23 cellular contexts compared by ENCODE assay signal in the genomic region with DNA sequence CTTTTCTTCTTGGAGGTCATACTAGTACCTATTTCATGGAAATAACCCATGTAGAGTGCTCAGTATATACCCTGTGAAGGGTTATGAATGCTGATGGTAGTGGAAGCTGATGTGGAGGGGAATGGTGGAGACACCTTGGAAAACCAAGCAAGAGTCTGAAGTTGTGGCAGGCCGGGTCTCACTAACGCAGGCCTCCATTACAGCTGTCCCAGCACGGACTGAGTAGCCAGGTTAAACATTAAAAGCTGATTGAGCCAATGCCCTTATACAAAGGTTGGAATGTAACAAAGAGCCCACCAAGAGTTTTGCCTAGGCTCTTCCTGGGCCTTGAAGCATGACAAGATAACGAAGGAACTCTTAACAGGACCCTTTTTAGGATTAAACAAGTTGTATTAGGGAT. TPM values are rescaled to one million over a fixed set of nuclear protein-coding genes. Genes with fewer than 3 reads are reported as not detected.
A peak's percentile ranks its signal among the peaks of the same experiment; 100 is the strongest.
DNase-seq lines count a peak whose midpoint lies in the region; ATAC-seq and TF ChIP-seq lines count a peak whose summit lies in the region.
"Had no signal": no experiment of that assay in that cellular context is flagged by ENCODE, and none has a peak within 500 bp of the region (broad histone marks: within the 10 kb centered on the region; RNA-seq: fewer than 3 reads in every experiment).

No MANE protein-coding gene starts in this region.

- intact Hi-C loops in Right ventricle myocardium superior (cut with DNase I) = no loop called here
- intact Hi-C loops in ascending aorta (cut with DNase I) = no loop called here

- peak overlapping the region; percentile 95 for H3K4me3 Mint-ChIP-seq in central memory CD8-positive, alpha-beta T cell
- peak overlapping the region; percentile 74 for H3K4me3 Mint-ChIP-seq in neural crest cell
- H3K4me3 Mint-ChIP-seq: GM23338 had no signal

- DNase-seq in right atrium auricular region (ENCODE audit: low spot score) (peak; percentile 21), Right ventricle myocardium superior (no peak), neural crest cell (ENCODE audit: low read depth, low spot score) (no peak), GM13976 (ENCODE audit: low spot score) (no peak), ascending aorta (ENCODE audit: low spot score in 2 of 2) (no peak), SKM-1 treated with dmso at 0.1 percent for 144 hours (lab: John Stamatoyannopoulos, UW; ENCODE audit: unreplicated experiment) (no peak), GM03348 (ENCODE audit: low spot score) (no peak)
- DNase-seq in central memory CD8-positive, alpha-beta T cell (ENCODE audit: low spot score in 2 of 2) = no peak
- DNase-seq: AML-193, DMS79 treated with DMSO at 0.1 percent for 48 hours, NCI-H1105 treated with DMSO at 0.1 percent for 48 hours, NCI-H2029 treated with DMSO at 0.1 percent for 48 hours, NCI-H226, NCI-H510A treated with DMSO at 0.1 percent for 48 hours, NCI-H748 treated with DMSO at 0.1 percent for 48 hours, SIG-M5, SK-N-SH had no signal

- no peaks in the 10 kb centered on the region for H3K27me3 ChIP-seq in right atrium auricular region
- no peaks in the 10 kb centered on the region for H3K27me3 ChIP-seq in ascending aorta

- H3K36me3 ChIP-seq in right atrium auricular region = no peaks in the 10 kb centered on the region
- H3K36me3 ChIP-seq in ascending aorta = no peaks in the 10 kb centered on the region
- H3K36me3 ChIP-seq: HAP-1 had no signal

- peaks cover 13% of the 10 kb centered on the region for H3K27me3 Mint-ChIP-seq in central memory CD8-positive, alpha-beta T cell
- peaks cover 36% of the 10 kb centered on the region for H3K27me3 Mint-ChIP-seq in neural crest cell (ENCODE audit: low read depth)

- H3K27ac ChIP-seq in right atrium auricular region = no peak overlapping the region
- no peak overlapping the region for H3K27ac ChIP-seq in ascending aorta
- H3K27ac ChIP-seq: 22Rv1, C4-2B, RWPE1 had no signal

- no peak for TF ChIP-seq CTCF in right atrium auricular region (IDR thresholded peaks at IDR 0.05)
- no peak for TF ChIP-seq CTCF in neural crest cell (conservative IDR thresholded peaks at IDR 0.05)
- no peak for TF ChIP-seq CTCF in GM13976 (IDR thresholded peaks at IDR 0.05; ENCODE audit: borderline replicate concordance, control extremely low read depth, extremely low read depth, insufficient read depth, missing control alignments)
- TF ChIP-seq CTCF in ascending aorta (IDR thresholded peaks at IDR 0.05) = no peak

- H3K4me1 ChIP-seq in right atrium auricular region (peaks cover 6 to 28% of the 10 kb centered on the region in 2 donors), ascending aorta (peaks cover 4 to 11% of the 10 kb centered on the region in 2 donors)

- ATAC-seq in Right ventricle myocardium superior (ENCODE audit: poor library complexity) = no peak
- ATAC-seq in central memory CD8-positive, alpha-beta T cell (replicated peaks; ENCODE audit: extremely low read depth, poor library complexity, severe bottlenecking) = no peak
- ATAC-seq: GM23338 had no signal

- H3K4me1 Mint-ChIP-seq in central memory CD8-positive, alpha-beta T cell = peaks cover 37% of the 10 kb centered on the region
- peaks cover 24% of the 10 kb centered on the region for H3K4me1 Mint-ChIP-seq in neural crest cell

- H3K4me3 ChIP-seq in right atrium auricular region = no peak overlapping the region
- no peak overlapping the region for H3K4me3 ChIP-seq in ascending aorta
- H3K4me3 ChIP-seq: GM12878, GM23338, HAP-1 had no signal

- no peaks in the 10 kb centered on the region for H3K9me3 Mint-ChIP-seq in central memory CD8-positive, alpha-beta T cell
- no peaks in the 10 kb centered on the region for H3K9me3 Mint-ChIP-seq in neural crest cell
- H3K9me3 Mint-ChIP-seq: GM23338 had no signal

- H3K9me3 ChIP-seq in right atrium auricular region (no peaks in the 10 kb centered on the region), ascending aorta (no peaks in the 10 kb centered on the region)
- H3K9me3 ChIP-seq: HAP-1, SK-N-SH had no signal

- in situ Hi-C loops in GM13976 (cut with MboI; ENCODE audit: low sequenced_read_pairs, unreplicated experiment) = no loop called here

- no peak overlapping the region for H3K27ac Mint-ChIP-seq in central memory CD8-positive, alpha-beta T cell (ENCODE audit: low read depth)
- H3K27ac Mint-ChIP-seq in neural crest cell (ENCODE audit: unreplicated experiment) = no peak overlapping the region
- H3K27ac Mint-ChIP-seq: GM23338 had no signal

- H3K36me3 Mint-ChIP-seq in central memory CD8-positive, alpha-beta T cell (ENCODE audit: insufficient read depth) = peaks cover 24% of the 10 kb centered on the region
- no peaks in the 10 kb centered on the region for H3K36me3 Mint-ChIP-seq in neural crest cell (ENCODE audit: low read depth)

RNA-seq across cellular contexts. Expression of a gene that starts 2.1 kb away (rescaled TPM):
- total RNA-seq in right atrium auricular region (100 to 1,000 TPM in 1 of 2 donors, 10 to 100 TPM in 1; 83.3 to 180 TPM), Right ventricle myocardium superior (81.9 TPM), neural crest cell (61.6 and 65.4 TPM in 2 replicates), ascending aorta (30.3 TPM)
